9 cellular contexts compared by ENCODE assay signal in the genomic region with DNA sequence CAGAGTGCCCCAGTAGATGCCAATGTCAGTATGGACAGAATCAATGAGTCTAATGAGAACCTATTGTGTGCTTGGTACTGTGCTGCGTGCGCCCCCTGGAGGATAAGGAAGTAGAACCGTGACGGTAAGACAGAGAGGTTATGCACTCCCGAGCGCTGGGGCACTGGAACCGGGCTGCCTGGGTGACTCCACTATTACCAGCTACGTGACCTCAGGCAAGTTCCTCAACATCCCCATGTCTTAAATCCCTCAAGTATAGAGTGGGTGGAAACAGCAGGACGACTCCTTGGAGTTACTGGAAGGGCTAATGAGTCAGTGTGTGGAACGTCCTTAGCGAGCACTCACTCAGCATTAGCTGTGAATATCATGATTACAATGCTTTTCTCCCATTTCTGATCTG. TPM values are rescaled to one million over a fixed set of nuclear protein-coding genes. Genes with fewer than 3 reads are reported as not detected.
DNase-seq lines count a peak whose midpoint lies in the region; ATAC-seq and TF ChIP-seq lines count a peak whose summit lies in the region.
"Had no signal": no experiment of that assay in that cellular context is flagged by ENCODE, and none has a peak within 500 bp of the region (broad histone marks: within the 10 kb centered on the region; RNA-seq: fewer than 3 reads in every experiment).

No MANE protein-coding gene starts in this region.

- H3K4me1 Mint-ChIP-seq in CD8-positive, alpha-beta memory T cell, result peaks cover 0 to 3% (median 3%) of the 10 kb centered on the region in 3 donors

- no peaks in the 10 kb centered on the region for H3K36me3 Mint-ChIP-seq in CD8-positive, alpha-beta memory T cell

- POLR2A ChIA-PET in CD8-positive, alpha-beta memory T cell (lab: Charles Lee), result no interaction called here

- ATAC-seq in GM21423 (IDR thresholded peaks at IDR 0.05; ENCODE audit: unreplicated experiment) (peak; percentile 78), HG03457 (IDR thresholded peaks at IDR 0.05; ENCODE audit: unreplicated experiment) (no peak)

- H3K9me3 ChIP-seq in CD8-positive, alpha-beta memory T cell (ENCODE audit: low read length), result no peaks in the 10 kb centered on the region

- H3K36me3 ChIP-seq in CD8-positive, alpha-beta memory T cell (ENCODE audit: insufficient read depth, low read length), result no peaks in the 10 kb centered on the region

- no peak overlapping the region for H3K4me3 Mint-ChIP-seq in CD8-positive, alpha-beta memory T cell

- no peaks in the 10 kb centered on the region for H3K27me3 ChIP-seq in CD8-positive, alpha-beta memory T cell (ENCODE audit: insufficient read depth, low read length, poor library complexity, severe bottlenecking)

- no peaks in the 10 kb centered on the region for H3K4me1 ChIP-seq in CD8-positive, alpha-beta memory T cell (ENCODE audit: insufficient read depth, low read length)

- peak; percentile 24 to 65 (median 29) for DNase-seq in CD8-positive, alpha-beta memory T cell
- peak; percentile 0 for DNase-seq in NCI-H1048 (lab: John Stamatoyannopoulos, UW)
- DNase-seq in activated CD4-positive, alpha-beta T cell treated with anti-CD3 and anti-CD28 coated beads, Interleukin-2, amount 50 U/mL, for 48 hours, result peak; percentile 72 to 77
- DNase-seq in erythroblast (lab: John Stamatoyannopoulos, UW), result peak; percentile 64 to 75
- peak; percentile 27 for DNase-seq in retina
- DNase-seq in DMS79 (lab: John Stamatoyannopoulos, UW), result no peak

- peaks cover 5 to 12% of the 10 kb centered on the region in 2 donors for H3K27me3 Mint-ChIP-seq in CD8-positive, alpha-beta memory T cell

- no peak overlapping the region for H3K4me3 ChIP-seq in CD8-positive, alpha-beta memory T cell (ENCODE audit: low read length)
- H3K4me3 ChIP-seq: skin epidermis had no signal

- peak overlapping the region in 1 of 8 donors; percentile 12 for H3K27ac Mint-ChIP-seq in CD8-positive, alpha-beta memory T cell

- H3K9me3 Mint-ChIP-seq in CD8-positive, alpha-beta memory T cell, result no peaks in the 10 kb centered on the region

- H3K27ac ChIP-seq in CD8-positive, alpha-beta memory T cell (ENCODE audit: low read depth, low read length), result no peak overlapping the region
- H3K27ac ChIP-seq: skin epidermis had no signal

- no peak for TF ChIP-seq POLR2A in erythroblast (IDR thresholded peaks at IDR 0.05; ENCODE audit: low read length)

- CTCF ChIA-PET in CD8-positive, alpha-beta memory T cell (lab: Charles Lee), result interaction anchor here (0.9 kb wide), 1 partner anchor 13 kb away, joined by 3 read pairs; no protein-coding TSS in a partner anchor

RNA-seq across cellular contexts. Expression of gene CHST4, which starts 16.2 kb away (rescaled TPM):
- total RNA-seq in CD8-positive, alpha-beta memory T cell, result not detected
- not detected for polyA plus RNA-seq in CD8-positive, alpha-beta memory T cell

RNA-seq across cellular contexts. Expression of gene TAT, which starts 34.5 kb away (rescaled TPM):
- total RNA-seq in CD8-positive, alpha-beta memory T cell, result not detected
- polyA plus RNA-seq in CD8-positive, alpha-beta memory T cell, result 0.06 TPM

RNA-seq across cellular contexts. Expression of gene ZNF19, which starts 53.3 kb away (rescaled TPM):
- total RNA-seq in CD8-positive, alpha-beta memory T cell, result 1 to 10 TPM; 3.1 TPM
- 1.5 TPM for polyA plus RNA-seq in CD8-positive, alpha-beta memory T cell
